9 cellular contexts compared by ENCODE assay signal in the genomic region with DNA sequence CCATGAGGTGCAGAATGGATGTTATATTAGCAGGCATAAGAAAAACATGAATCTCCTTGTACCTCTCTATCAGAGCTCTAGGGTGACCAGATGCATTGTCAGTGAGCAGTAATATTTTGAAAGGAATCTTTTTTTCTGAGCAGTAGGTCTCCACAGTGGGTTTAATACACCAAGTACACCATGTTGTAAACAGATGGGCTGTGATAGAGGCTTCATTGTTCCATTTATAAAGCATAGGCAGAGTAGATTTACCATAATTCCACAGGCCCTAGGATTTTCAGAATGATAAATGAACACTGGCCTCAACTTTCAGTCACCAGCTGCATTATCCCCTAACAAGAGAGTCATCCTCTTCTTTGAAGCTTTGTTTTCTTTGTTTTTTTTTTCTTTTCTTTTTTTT.
"Had no signal": no experiment of that assay in that cellular context is flagged by ENCODE, and none has a peak within 500 bp of the region (broad histone marks: within the 10 kb centered on the region; RNA-seq: fewer than 3 reads in every experiment).

No MANE protein-coding gene starts in this region.

- DNase-seq: GM23248, GOT3, H7, HFFc6 had no signal

- H3K4me3 Mint-ChIP-seq: HFFc6, IgD-negative memory B cell had no signal

- H3K36me3 ChIP-seq: HAP-1 had no signal

- H3K27me3 Mint-ChIP-seq: IgD-negative memory B cell had no signal

- H3K27ac ChIP-seq: GM23248, HL-60 had no signal

- H3K9me3 Mint-ChIP-seq: HFFc6, IgD-negative memory B cell had no signal

- ATAC-seq: HCT116, HepG2 had no signal

- H3K9me3 ChIP-seq: HAP-1 had no signal

- H3K27ac Mint-ChIP-seq: HFFc6 had no signal

- H3K4me3 ChIP-seq: GM23248, HAP-1 had no signal
